ENCODE assay signal across 29 cellular contexts in genomic region chr17:17201271-17201670, GRCh38. TPM values are rescaled to one million over a fixed set of nuclear protein-coding genes. Genes with fewer than 3 reads are reported as not detected.
DNase-seq lines count a peak whose midpoint lies in the region; ATAC-seq and TF ChIP-seq lines count a peak whose summit lies in the region.
"Had no signal": no experiment of that assay in that cellular context is flagged by ENCODE, and none has a peak within 500 bp of the region (broad histone marks: within the 10 kb centered on the region; RNA-seq: fewer than 3 reads in every experiment).

No MANE protein-coding gene starts in this region.

- H3K27ac ChIP-seq in AG04450 (ENCODE audit: low read depth, low read length) (peak overlapping the region; percentile 31), HEK293 (ENCODE audit: extremely low read depth, low read depth, low read length) (no peak overlapping the region), gastroesophageal sphincter (peak overlapping the region; percentile 71 to 97 (median 83)), endodermal cell (ENCODE audit: low read depth, low read length) (no peak overlapping the region)
- H3K27ac ChIP-seq: ascending aorta, cardiac muscle cell, GM23248, KMS-11, RWPE1, SK-N-MC, skin epidermis had no signal

- H3K36me3 ChIP-seq in HEK293 (ENCODE audit: control insufficient read depth in 2 of 2, insufficient read depth in 1 of 2, low read length in 2 of 2) = peaks cover 4 to 41% of the 10 kb centered on the region in 2 experiments
- H3K36me3 ChIP-seq in gastroesophageal sphincter = peaks cover 0 to 10% of the 10 kb centered on the region in 2 donors
- H3K36me3 ChIP-seq in endodermal cell (ENCODE audit: control insufficient read depth, insufficient read depth, low read length) = no peaks in the 10 kb centered on the region
- H3K36me3 ChIP-seq: cardiac muscle cell had no signal

- peaks cover 58% of the 10 kb centered on the region for H3K36me3 Mint-ChIP-seq in stimulated activated effector memory CD8-positive, alpha-beta T cell treated with anti-CD3 and anti-CD28 coated beads, Interleukin-12 subunit alpha, Interleukin-12 subunit beta, amount 100 ng/mL, for 72 hours
- H3K36me3 Mint-ChIP-seq in endodermal cell (ENCODE audit: low read depth) (no peaks in the 10 kb centered on the region), Calu3 (ENCODE audit: insufficient read depth, unreplicated experiment) (peaks cover 29% of the 10 kb centered on the region)
- H3K36me3 Mint-ChIP-seq: naive B cell had no signal

- ATAC-seq in gastroesophageal sphincter (no peak), GM19455 (IDR thresholded peaks at IDR 0.05; ENCODE audit: unreplicated experiment) (no peak)
- no peak for ATAC-seq in stimulated activated effector memory CD8-positive, alpha-beta T cell treated with anti-CD3 and anti-CD28 coated beads, Interleukin-12 subunit alpha, Interleukin-12 subunit beta, amount 100 ng/mL, for 72 hours
- ATAC-seq: activated CD8-positive, alpha-beta memory T cell treated with anti-CD3 and anti-CD28 coated beads, Interleukin-2, amount 10 ng/mL, durations not matched to agents 7 days and 5 days; GM12878; left colon; stimulated activated naive CD8-positive, alpha-beta T cell treated with anti-CD3 and anti-CD28 coated beads, Interleukin-15, amount 100 ng/mL, for 72 hours had no signal

- TF ChIP-seq CTCF in AG04450 (IDR thresholded peaks at IDR 0.05; ENCODE audit: low read depth, low read length) = no peak
- TF ChIP-seq CTCF in HEK293 (tag by site-specific recombination; IDR thresholded peaks at IDR 0.05) = no peak
- no peak for TF ChIP-seq CTCF in gastroesophageal sphincter (IDR thresholded peaks at IDR 0.05)
- TF ChIP-seq CTCF in endodermal cell (conservative IDR thresholded peaks at IDR 0.05) = no peak
- TF ChIP-seq CTCF in Calu3 (IDR thresholded peaks at IDR 0.05; ENCODE audit: unreplicated experiment) = no peak

- H3K4me3 ChIP-seq in AG04450 (ENCODE audit: low read depth, low read length) (no peak overlapping the region), HEK293 (ENCODE audit: low read depth, low read length) (no peak overlapping the region), gastroesophageal sphincter (no peak overlapping the region), endodermal cell (ENCODE audit: low read length) (no peak overlapping the region)
- H3K4me3 ChIP-seq: ascending aorta, cardiac muscle cell, GM12878, GM23248, SK-N-MC, skin epidermis, upper lobe of left lung had no signal

- no peaks in the 10 kb centered on the region for H3K9me3 Mint-ChIP-seq in stimulated activated effector memory CD8-positive, alpha-beta T cell treated with anti-CD3 and anti-CD28 coated beads, Interleukin-12 subunit alpha, Interleukin-12 subunit beta, amount 100 ng/mL, for 72 hours
- H3K9me3 Mint-ChIP-seq in endodermal cell = no peaks in the 10 kb centered on the region
- H3K9me3 Mint-ChIP-seq in Calu3 (ENCODE audit: low read depth, unreplicated experiment) = no peaks in the 10 kb centered on the region
- H3K9me3 Mint-ChIP-seq: activated CD4-positive, alpha-beta T cell treated with anti-CD3 and anti-CD28 coated beads, Interleukin-2, amount 10 ng/mL, durations not matched to agents 24 days and 14 days; activated naive CD4-positive, alpha-beta T cell treated with anti-CD3 and anti-CD28 coated beads, Interleukin-2, amount 50 U/mL, for 24 hours; activated T-helper 2 cell treated with anti-CD3 and anti-CD28 coated beads, Interferon-gamma antibody, Interleukin-2, Interleukin-4, amounts not matched to agents 10 μg/mL and 5 μg/mL and 100 μg/mL, durations not matched to agents 14 hours and 24 hours and 36 hours; CD4-positive, alpha-beta T cell; naive B cell; stimulated activated naive CD8-positive, alpha-beta T cell treated with anti-CD3 and anti-CD28 coated beads, Interleukin-15, amount 100 ng/mL, for 72 hours had no signal

- no TSS peak for BruUV-seq in Calu3 (replicated peaks; lab: Mats Ljungman, UMichigan)

- no peak for TF ChIP-seq POLR2A in gastroesophageal sphincter (IDR thresholded peaks at IDR 0.05)

- H3K27me3 Mint-ChIP-seq in endodermal cell (ENCODE audit: insufficient read depth) (no peaks in the 10 kb centered on the region), Calu3 (ENCODE audit: unreplicated experiment) (no peaks in the 10 kb centered on the region)
- H3K27me3 Mint-ChIP-seq: activated CD4-positive, alpha-beta T cell treated with anti-CD3 and anti-CD28 coated beads, Interleukin-2, amount 10 ng/mL, durations not matched to agents 24 days and 14 days; activated CD8-positive, alpha-beta memory T cell treated with anti-CD3 and anti-CD28 coated beads, Interleukin-2, amount 10 ng/mL, durations not matched to agents 7 days and 5 days; activated naive CD4-positive, alpha-beta T cell treated with anti-CD3 and anti-CD28 coated beads, Interleukin-2, amount 50 U/mL, for 24 hours; CD4-positive, alpha-beta T cell; naive B cell; stimulated activated naive CD8-positive, alpha-beta T cell treated with anti-CD3 and anti-CD28 coated beads, Interleukin-15, amount 100 ng/mL, for 72 hours had no signal

- POLR2A ChIA-PET in AG04450 (lab: Yijun Ruan, JAX) (interaction anchor here (1.2 to 1.5 kb wide), 2 partner anchors 9 to 11 kb away, joined by 3 to 6 read pairs; no protein-coding TSS in a partner anchor), HEK293 (lab: Yijun Ruan, JAX) (interaction anchor here (0.8 to 1.6 kb wide), 5 partner anchors 9 to 43 kb away, joined by 3 to 9 read pairs (median 4); no protein-coding TSS in a partner anchor)

- peaks cover 5% of the 10 kb centered on the region for H3K4me1 ChIP-seq in HEK293 (ENCODE audit: control insufficient read depth, insufficient read depth, low read length)
- peaks cover 9 to 72% (median 54%) of the 10 kb centered on the region in 3 donors for H3K4me1 ChIP-seq in gastroesophageal sphincter
- H3K4me1 ChIP-seq in endodermal cell (ENCODE audit: control insufficient read depth, insufficient read depth, low read length) = no peaks in the 10 kb centered on the region

- H3K27me3 ChIP-seq in AG04450 (ENCODE audit: control insufficient read depth, insufficient read depth, low read length) (no peaks in the 10 kb centered on the region), gastroesophageal sphincter (no peaks in the 10 kb centered on the region), endodermal cell (ENCODE audit: control insufficient read depth, insufficient read depth, low read length, poor library complexity, severe bottlenecking) (peaks cover 13% of the 10 kb centered on the region)
- H3K27me3 ChIP-seq: ascending aorta, cardiac muscle cell, upper lobe of left lung had no signal

- no peak overlapping the region for H3K9ac ChIP-seq in endodermal cell (ENCODE audit: extremely low read depth, low read length, poor library complexity, severe bottlenecking)
- H3K9ac ChIP-seq: GM23248, KMS-11 had no signal

- DNase-seq in AG04450 (ENCODE audit: low read depth, low spot score) (no peak), endodermal cell (no peak), Calu3 (no peak)
- no peak for DNase-seq in stimulated activated effector memory CD8-positive, alpha-beta T cell treated with anti-CD3 and anti-CD28 coated beads, Interleukin-12 subunit alpha, Interleukin-12 subunit beta, amount 100 ng/mL, for 72 hours (ENCODE audit: low spot score in 2 of 2)
- DNase-seq: activated CD4-positive, alpha-beta T cell treated with anti-CD3 and anti-CD28 coated beads, Interleukin-2, amount 10 ng/mL, durations not matched to agents 24 days and 14 days; activated CD8-positive, alpha-beta memory T cell treated with anti-CD3 and anti-CD28 coated beads, Interleukin-2, amount 10 ng/mL, durations not matched to agents 7 days and 5 days; CD4-positive, alpha-beta T cell; GM23248; hippocampal formation; mesenchymal stem cell; naive B cell; NCI-H1436; NCI-H446; NCI-H774; stimulated activated naive CD8-positive, alpha-beta T cell treated with anti-CD3 and anti-CD28 coated beads, Interleukin-15, amount 100 ng/mL, for 72 hours; upper lobe of left lung had no signal

- 38 to 77% methylated on average over 4 to 10 of the region's 10 CpGs for WGBS in gastroesophageal sphincter (ENCODE audit: low coverage in 1 of 2), 2 donors
- WGBS in endodermal cell (ENCODE audit: insufficient coverage in 1 of 2, insufficient read length in 1 of 2), 2 experiments = 94 to 100% methylated on average over 3 to 10 of the region's 10 CpGs

- intact Hi-C loops in Calu3 (cut with micrococcal nuclease; ENCODE audit: unreplicated experiment) = no loop called here

- no peak overlapping the region for H3K4me3 Mint-ChIP-seq in stimulated activated effector memory CD8-positive, alpha-beta T cell treated with anti-CD3 and anti-CD28 coated beads, Interleukin-12 subunit alpha, Interleukin-12 subunit beta, amount 100 ng/mL, for 72 hours
- H3K4me3 Mint-ChIP-seq in endodermal cell (no peak overlapping the region), Calu3 (ENCODE audit: low read depth, unreplicated experiment) (no peak overlapping the region)
- H3K4me3 Mint-ChIP-seq: activated CD4-positive, alpha-beta T cell treated with anti-CD3 and anti-CD28 coated beads, Interleukin-2, amount 10 ng/mL, durations not matched to agents 24 days and 14 days; activated CD8-positive, alpha-beta memory T cell treated with anti-CD3 and anti-CD28 coated beads, Interleukin-2, amount 10 ng/mL, durations not matched to agents 7 days and 5 days; activated naive CD4-positive, alpha-beta T cell treated with anti-CD3 and anti-CD28 coated beads, Interleukin-2, amount 50 U/mL, for 24 hours; CD4-positive, alpha-beta T cell; stimulated activated naive CD8-positive, alpha-beta T cell treated with anti-CD3 and anti-CD28 coated beads, Interleukin-15, amount 100 ng/mL, for 72 hours had no signal

- peaks cover 27% of the 10 kb centered on the region for H3K4me1 Mint-ChIP-seq in stimulated activated effector memory CD8-positive, alpha-beta T cell treated with anti-CD3 and anti-CD28 coated beads, Interleukin-12 subunit alpha, Interleukin-12 subunit beta, amount 100 ng/mL, for 72 hours
- no peaks in the 10 kb centered on the region for H3K4me1 Mint-ChIP-seq in endodermal cell
- H3K4me1 Mint-ChIP-seq in Calu3 (ENCODE audit: low read depth, unreplicated experiment) = no peaks in the 10 kb centered on the region

- CTCF ChIA-PET in AG04450 (lab: Charles Lee) (interaction anchor here (1.1 to 1.5 kb wide), 2 partner anchors 93 to 204 kb away, joined by 3 to 5 read pairs; no protein-coding TSS in a partner anchor), HEK293 (lab: Yijun Ruan, JAX) (interaction anchor here (0.6 to 1.1 kb wide), 2 partner anchors 57 to 60 kb away, joined by 3 to 4 read pairs; no protein-coding TSS in a partner anchor), Calu3 (lab: Charles Lee) (no interaction called here)

- H3K27ac Mint-ChIP-seq in stimulated activated effector memory CD8-positive, alpha-beta T cell treated with anti-CD3 and anti-CD28 coated beads, Interleukin-12 subunit alpha, Interleukin-12 subunit beta, amount 100 ng/mL, for 72 hours = peak overlapping the region; percentile 34
- H3K27ac Mint-ChIP-seq in endodermal cell = no peak overlapping the region
- H3K27ac Mint-ChIP-seq in Calu3 (ENCODE audit: unreplicated experiment) = no peak overlapping the region
- H3K27ac Mint-ChIP-seq: activated CD4-positive, alpha-beta T cell treated with anti-CD3 and anti-CD28 coated beads, Interleukin-2, amount 10 ng/mL, durations not matched to agents 24 days and 14 days; activated CD8-positive, alpha-beta memory T cell treated with anti-CD3 and anti-CD28 coated beads, Interleukin-2, amount 10 ng/mL, durations not matched to agents 7 days and 5 days; activated naive CD4-positive, alpha-beta T cell treated with anti-CD3 and anti-CD28 coated beads, Interleukin-2, amount 50 U/mL, for 24 hours; activated T-helper 2 cell treated with anti-CD3 and anti-CD28 coated beads, Interferon-gamma antibody, Interleukin-2, Interleukin-4, amounts not matched to agents 10 μg/mL and 5 μg/mL and 100 μg/mL, durations not matched to agents 14 hours and 24 hours and 36 hours; CD4-positive, alpha-beta T cell had no signal

- no peaks in the 10 kb centered on the region; the same call in 1 of the 2 replicates for H3K9me3 ChIP-seq in AG04450 (ENCODE audit: control insufficient read depth, insufficient read depth, low read length)
- H3K9me3 ChIP-seq in HEK293 (ENCODE audit: control insufficient read depth, insufficient read depth, low read depth, low read length) = no peaks in the 10 kb centered on the region
- H3K9me3 ChIP-seq in gastroesophageal sphincter = no peaks in the 10 kb centered on the region
- H3K9me3 ChIP-seq in endodermal cell (ENCODE audit: control insufficient read depth, low read length) = no peaks in the 10 kb centered on the region
- H3K9me3 ChIP-seq: ascending aorta, upper lobe of left lung had no signal

- TF ChIP-seq EP300 in gastroesophageal sphincter (IDR thresholded peaks at IDR 0.05) = no peak

RNA-seq across cellular contexts. Expression of gene PLD6, which starts 4.9 kb away (rescaled TPM):
- 1.6 and 1.7 TPM in 2 replicates for polyA plus RNA-seq in AG04450 (2011; rRNA removed)
- polyA minus RNA-seq in AG04450 (2011; rRNA and poly(A)+ RNA removed) = 1.3 and 2.2 TPM in 2 replicates
- total RNA-seq in gastroesophageal sphincter (10 to 100 TPM in 2 of 4 donors, 1 to 10 TPM in 2; 7.1 to 20.7 (median 9.3) TPM), endodermal cell (1 to 10 TPM in 1 of 2 donors, under 1 TPM in 1; 0.42 to 1.5 TPM), Calu3 (2022) (2.9 and 3.0 TPM in 2 replicates)
- 1.6 TPM for polyA plus RNA-seq in endodermal cell (2013, experiment 1 of 2)
- 1.5 TPM for polyA plus RNA-seq in endodermal cell (2013, experiment 2 of 2)

RNA-seq across cellular contexts. Expression of gene FLCN, which starts 35.7 kb away (rescaled TPM):
- polyA plus RNA-seq in AG04450 (2011; rRNA removed) = 13.7 and 17.8 TPM in 2 replicates
- 34.7 and 42.2 TPM in 2 replicates for polyA minus RNA-seq in AG04450 (2011; rRNA and poly(A)+ RNA removed)
- total RNA-seq in gastroesophageal sphincter (10 to 100 TPM; 24.8 to 91.5 (median 46.6) TPM), endodermal cell (10 to 100 TPM; 41.8 to 47.2 TPM), Calu3 (2022) (35.3 and 38.5 TPM in 2 replicates)
- polyA plus RNA-seq in endodermal cell (2013, experiment 1 of 2) = 22.6 TPM
- polyA plus RNA-seq in endodermal cell (2013, experiment 2 of 2) = 19.6 TPM

Comparison
In these comparisons a context has a peak if more than half of its experiments do, and no peak if none do; other contexts are left out.
1. H3K27ac ChIP-seq: peak in AG04450 (single experiment) and gastroesophageal sphincter (4 of 4); none in HEK293 (single experiment) and endodermal cell (single experiment).